In the genomic region with DNA sequence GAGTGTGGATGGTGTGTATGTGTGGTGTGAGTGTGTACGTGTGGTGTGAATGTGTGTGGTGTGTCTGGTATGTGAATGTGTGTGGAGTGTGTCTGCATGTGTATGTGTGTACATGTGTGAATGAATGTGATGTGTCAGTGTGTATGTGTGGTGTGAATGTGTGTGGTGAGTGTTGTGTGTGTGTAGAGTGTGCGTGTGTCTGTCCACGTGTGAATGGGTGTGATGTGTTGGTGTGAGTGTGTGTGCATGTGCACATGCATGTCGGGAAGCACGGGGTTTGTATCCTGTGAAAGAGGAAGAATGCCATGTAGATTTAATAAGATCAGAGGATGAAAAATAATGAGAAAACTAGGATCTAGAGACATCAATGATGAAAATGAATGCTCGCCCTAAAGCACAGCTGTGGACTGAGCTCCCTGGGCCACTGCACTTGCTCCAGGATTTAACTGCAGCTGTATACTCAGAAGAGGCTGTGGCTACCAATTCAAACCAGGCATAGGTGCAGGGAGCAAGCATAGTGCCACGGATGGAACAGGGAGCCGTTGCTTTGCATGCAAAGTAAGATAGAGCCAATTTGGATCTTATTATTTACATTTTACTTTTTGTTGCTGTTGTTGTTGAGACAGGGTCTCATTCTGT, we compare ENCODE assay signal across 3 cellular contexts.
TF ChIP-seq lines count a peak whose summit lies in the region.

No MANE protein-coding gene starts in this region.

TF ChIP-seq in IMR-90, 13 proteins besides CTCF, POLR2A, EP300 and RAD21:
- TF ChIP-seq MAFK (IDR thresholded peaks at IDR 0.05; ENCODE audit: low read depth, low read length) (no peak), NFE2L2 (IDR thresholded peaks at IDR 0.05; ENCODE audit: low read depth, low read length) (no peak), MAZ (IDR thresholded peaks at IDR 0.05; ENCODE audit: borderline replicate concordance, low read depth, low read length) (no peak), BHLHE40 (IDR thresholded peaks at IDR 0.05; ENCODE audit: low read depth, low read length) (no peak), CHD1 (IDR thresholded peaks at IDR 0.05; ENCODE audit: low read depth, low read length) (no peak), SMC3 (IDR thresholded peaks at IDR 0.05; ENCODE audit: low read depth, low read length) (no peak), RFX5 (IDR thresholded peaks at IDR 0.05; ENCODE audit: low read depth, low read length) (no peak), FOS (IDR thresholded peaks at IDR 0.05; ENCODE audit: low read depth, low read length) (no peak), CEBPB (IDR thresholded peaks at IDR 0.05; ENCODE audit: low read depth, low read length) (no peak), MXI1 (IDR thresholded peaks at IDR 0.05; ENCODE audit: borderline replicate concordance, low read depth, low read length) (no peak), RCOR1 (IDR thresholded peaks at IDR 0.05; ENCODE audit: insufficient replicate concordance, low read length) (no peak)
- TF ChIP-seq, protein P1, sequence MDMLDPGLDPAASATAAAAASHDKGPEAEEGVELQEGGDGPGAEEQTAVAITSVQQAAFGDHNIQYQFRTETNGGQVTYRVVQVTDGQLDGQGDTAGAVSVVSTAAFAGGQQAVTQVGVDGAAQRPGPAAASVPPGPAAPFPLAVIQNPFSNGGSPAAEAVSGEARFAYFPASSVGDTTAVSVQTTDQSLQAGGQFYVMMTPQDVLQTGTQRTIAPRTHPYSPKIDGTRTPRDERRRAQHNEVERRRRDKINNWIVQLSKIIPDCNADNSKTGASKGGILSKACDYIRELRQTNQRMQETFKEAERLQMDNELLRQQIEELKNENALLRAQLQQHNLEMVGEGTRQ (IDR thresholded peaks at IDR 0.05; ENCODE audit: low read depth, low read length): no peak
- TF ChIP-seq, protein P2, sequence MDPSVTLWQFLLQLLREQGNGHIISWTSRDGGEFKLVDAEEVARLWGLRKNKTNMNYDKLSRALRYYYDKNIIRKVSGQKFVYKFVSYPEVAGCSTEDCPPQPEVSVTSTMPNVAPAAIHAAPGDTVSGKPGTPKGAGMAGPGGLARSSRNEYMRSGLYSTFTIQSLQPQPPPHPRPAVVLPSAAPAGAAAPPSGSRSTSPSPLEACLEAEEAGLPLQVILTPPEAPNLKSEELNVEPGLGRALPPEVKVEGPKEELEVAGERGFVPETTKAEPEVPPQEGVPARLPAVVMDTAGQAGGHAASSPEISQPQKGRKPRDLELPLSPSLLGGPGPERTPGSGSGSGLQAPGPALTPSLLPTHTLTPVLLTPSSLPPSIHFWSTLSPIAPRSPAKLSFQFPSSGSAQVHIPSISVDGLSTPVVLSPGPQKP (IDR thresholded peaks at IDR 0.05; ENCODE audit: borderline replicate concordance, low read depth, low read length): no peak

TF ChIP-seq in H1, 55 proteins besides CTCF, POLR2A, EP300 and RAD21 (continues in another document):
- TF ChIP-seq POU5F1 (IDR thresholded peaks at IDR 0.05; ENCODE audit: low read depth, low read length) (no peak), MAFK (IDR thresholded peaks at IDR 0.05; ENCODE audit: low read depth, low read length) (no peak), HDAC6 (IDR thresholded peaks at IDR 0.05; ENCODE audit: low read depth, low read length) (no peak), ZNF274 (IDR thresholded peaks at IDR 0.05; ENCODE audit: borderline replicate concordance, extremely low read depth, low read length) (no peak), KDM1A (IDR thresholded peaks at IDR 0.05; ENCODE audit: borderline replicate concordance, low read length) (no peak), NANOG (IDR thresholded peaks at IDR 0.05; ENCODE audit: insufficient read depth, low read depth, low read length, poor library complexity, severe bottlenecking) (no peak), CBX5 (IDR thresholded peaks at IDR 0.05; ENCODE audit: low read depth, low read length) (no peak)
- TF ChIP-seq, protein P3, sequence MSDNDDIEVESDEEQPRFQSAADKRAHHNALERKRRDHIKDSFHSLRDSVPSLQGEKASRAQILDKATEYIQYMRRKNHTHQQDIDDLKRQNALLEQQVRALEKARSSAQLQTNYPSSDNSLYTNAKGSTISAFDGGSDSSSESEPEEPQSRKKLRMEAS (IDR thresholded peaks at IDR 0.05): no peak

TF ChIP-seq in HEK293T, 16 proteins besides CTCF, POLR2A, EP300 and RAD21:
- TF ChIP-seq L3MBTL2 (conservative IDR thresholded peaks at IDR 0.05) (no peak), ELF4 (IDR thresholded peaks at IDR 0.05) (no peak), FOXA1 (IDR thresholded peaks at IDR 0.05) (no peak), SUZ12 (IDR thresholded peaks at IDR 0.05) (no peak), NFRKB (IDR thresholded peaks at IDR 0.05) (no peak), FOXM1 (IDR thresholded peaks at IDR 0.05; ENCODE audit: borderline replicate concordance) (no peak), BHLHE40 (IDR thresholded peaks at IDR 0.05; ENCODE audit: borderline replicate concordance) (no peak), HDGF (IDR thresholded peaks at IDR 0.05; ENCODE audit: borderline replicate concordance) (no peak), SP1 (IDR thresholded peaks at IDR 0.05) (no peak), ARNT (IDR thresholded peaks at IDR 0.05) (no peak), ZNF384 (IDR thresholded peaks at IDR 0.05) (no peak), FOXK2 (IDR thresholded peaks at IDR 0.05) (no peak), CTBP1 (IDR thresholded peaks at IDR 0.05; ENCODE audit: borderline replicate concordance) (no peak)
- TF ChIP-seq, protein P4, sequence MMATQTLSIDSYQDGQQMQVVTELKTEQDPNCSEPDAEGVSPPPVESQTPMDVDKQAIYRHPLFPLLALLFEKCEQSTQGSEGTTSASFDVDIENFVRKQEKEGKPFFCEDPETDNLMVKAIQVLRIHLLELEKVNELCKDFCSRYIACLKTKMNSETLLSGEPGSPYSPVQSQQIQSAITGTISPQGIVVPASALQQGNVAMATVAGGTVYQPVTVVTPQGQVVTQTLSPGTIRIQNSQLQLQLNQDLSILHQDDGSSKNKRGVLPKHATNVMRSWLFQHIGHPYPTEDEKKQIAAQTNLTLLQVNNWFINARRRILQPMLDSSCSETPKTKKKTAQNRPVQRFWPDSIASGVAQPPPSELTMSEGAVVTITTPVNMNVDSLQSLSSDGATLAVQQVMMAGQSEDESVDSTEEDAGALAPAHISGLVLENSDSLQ (IDR thresholded peaks at IDR 0.05): no peak
TF ChIP-seq in HEK293T: peak in this region for 0.
